In the genomic region with DNA sequence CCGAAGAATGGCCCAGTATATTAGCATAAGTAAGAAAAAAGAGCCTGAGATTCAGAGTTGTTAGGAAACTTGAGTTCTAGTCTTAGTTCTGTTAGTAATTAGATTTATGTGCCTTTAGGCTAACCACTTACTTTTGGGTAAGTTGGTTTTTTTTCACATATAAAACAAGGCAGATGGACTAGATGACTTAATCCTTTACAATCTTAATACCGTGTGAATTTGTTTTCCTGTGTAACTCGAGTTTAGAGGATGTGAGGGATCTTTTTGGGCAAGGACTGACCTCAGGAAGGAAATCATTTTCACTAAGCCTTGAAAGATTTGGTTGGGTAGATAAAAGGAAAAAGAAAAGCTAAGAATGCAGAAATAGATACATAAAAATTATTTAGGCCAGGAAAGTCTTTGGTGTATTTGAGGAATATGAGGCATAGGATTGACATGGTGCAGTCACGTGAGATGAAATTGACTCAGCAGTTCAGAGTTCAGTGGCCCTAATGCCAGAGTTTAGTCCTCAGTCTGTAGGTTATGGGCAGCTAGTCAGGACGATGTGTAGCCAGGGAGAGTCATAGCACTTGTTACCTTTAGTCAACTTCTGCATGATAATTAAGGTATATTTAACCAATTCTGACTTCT, we compare ENCODE assay signal across 12 cellular contexts. TPM values are rescaled to one million over a fixed set of nuclear protein-coding genes. Genes with fewer than 3 reads are reported as not detected.
A peak's percentile ranks its signal among the peaks of the same experiment; 100 is the strongest.
DNase-seq lines count a peak whose midpoint lies in the region; ATAC-seq, FAIRE-seq and TF ChIP-seq lines count a peak whose summit lies in the region.
"Had no signal": no experiment of that assay in that cellular context is flagged by ENCODE, and none has a peak within 500 bp of the region (broad histone marks: within the 10 kb centered on the region; RNA-seq: fewer than 3 reads in every experiment).

No MANE protein-coding gene starts in this region.

- H3K9ac ChIP-seq in HUES48 (ENCODE audit: low read depth, low read length) = no peak overlapping the region
- no peak overlapping the region for H3K9ac ChIP-seq in astrocyte (ENCODE audit: low read length)
- H3K9ac ChIP-seq in liver (ENCODE audit: low read depth in 1 of 2, low read length in 2 of 2) = no peak overlapping the region

- no peak for FAIRE-seq in astrocyte (lab: Jason Lieb, UNC)

- peaks cover 87% of the 10 kb centered on the region for H3K79me2 ChIP-seq in astrocyte (ENCODE audit: insufficient read depth, low read length)

- peak overlapping the region; percentile 24 for H3K27ac ChIP-seq in HUES48 (ENCODE audit: low read depth, low read length)
- peak overlapping the region; percentile 1 for H3K27ac ChIP-seq in astrocyte (ENCODE audit: low read depth, low read length)
- H3K27ac ChIP-seq in liver (ENCODE audit: low read depth in 1 of 2, low read length in 2 of 2) = peak overlapping the region; percentile 58 to 59

- H3K27me3 Mint-ChIP-seq in astrocyte (ENCODE audit: low read depth, unreplicated experiment) = no peaks in the 10 kb centered on the region

- H3K4me2 ChIP-seq in astrocyte (ENCODE audit: low read length) = peak overlapping the region; percentile 8

- H3K36me3 ChIP-seq in HUES48 (ENCODE audit: control insufficient read depth, insufficient read depth, low read length) (peaks cover 7% of the 10 kb centered on the region), astrocyte (ENCODE audit: insufficient read depth, low read length) (no peaks in the 10 kb centered on the region), liver (ENCODE audit: control insufficient read depth in 4 of 4, insufficient read depth in 3 of 4, low read depth in 1 of 4, low read length in 3 of 4) (no peaks in the 10 kb centered on the region)

- no peak for ATAC-seq in HG02642 (IDR thresholded peaks at IDR 0.05; ENCODE audit: poor library complexity, unreplicated experiment)

- H3K4me3 ChIP-seq in AG10803 (ENCODE audit: low read length) (no peak overlapping the region), HUES48 (ENCODE audit: low read depth, low read length) (no peak overlapping the region), astrocyte (ENCODE audit: insufficient read depth, low read depth, low read length) (no peak overlapping the region), liver (ENCODE audit: low read depth in 1 of 3, low read length in 3 of 3) (no peak overlapping the region)
- H3K4me3 ChIP-seq: heart left ventricle had no signal

- H3K27me3 ChIP-seq in HUES48 (ENCODE audit: control insufficient read depth, insufficient read depth, low read length) (no peaks in the 10 kb centered on the region), astrocyte (ENCODE audit: insufficient read depth, low read length) (no peaks in the 10 kb centered on the region), liver (ENCODE audit: control insufficient read depth in 4 of 4, insufficient read depth in 4 of 4, low read length in 3 of 4) (no peaks in the 10 kb centered on the region)
- H3K27me3 ChIP-seq: heart left ventricle had no signal

- peak overlapping the region; percentile 64 for H3K27ac Mint-ChIP-seq in astrocyte (ENCODE audit: unreplicated experiment)

- H3K9me3 ChIP-seq in HUES48 (ENCODE audit: control insufficient read depth, insufficient read depth, low read length) = peaks cover 4% of the 10 kb centered on the region; the same call in 1 of the 2 replicates
- H3K9me3 ChIP-seq in astrocyte (ENCODE audit: insufficient read depth, low read depth, low read length) = no peaks in the 10 kb centered on the region
- no peaks in the 10 kb centered on the region for H3K9me3 ChIP-seq in liver (ENCODE audit: control insufficient read depth in 4 of 4, low read length in 3 of 4)
- H3K9me3 ChIP-seq: heart left ventricle had no signal

- H3K4me1 ChIP-seq in HUES48 (ENCODE audit: control insufficient read depth, insufficient read depth, low read length) (peaks cover 18% of the 10 kb centered on the region), astrocyte (ENCODE audit: insufficient read depth, low read length) (peaks cover 9% of the 10 kb centered on the region), liver (ENCODE audit: control insufficient read depth in 4 of 4, insufficient read depth in 4 of 4, low read length in 3 of 4) (peaks cover 4 to 23% (median 13%) of the 10 kb centered on the region in 4 donors)

- TF ChIP-seq CTCF in AG10803 (conservative IDR thresholded peaks at IDR 0.05; ENCODE audit: low read length) (no peak), astrocyte (IDR thresholded peaks at IDR 0.05; ENCODE audit: insufficient read depth, low read depth, low read length) (no peak), liver (IDR thresholded peaks at IDR 0.05; ENCODE audit: low read depth, low read length, missing input control) (no peak)

- DNase-seq in AG10803 (ENCODE audit: low read depth) = peak; percentile 58
- DNase-seq in astrocyte (ENCODE audit: low read depth) = no peak
- DNase-seq in NCI-H748 treated with DMSO at 0.1 percent for 48 hours (lab: John Stamatoyannopoulos, UW) = no peak
- DNase-seq in NCI-H748 (lab: John Stamatoyannopoulos, UW; ENCODE audit: unreplicated experiment) = no peak
- no peak for DNase-seq in cerebellar nuclear complex (lab: John Stamatoyannopoulos, UW)
- DNase-seq: activated naive CD4-positive, alpha-beta T cell treated with anti-CD3 and anti-CD28 coated beads, Interleukin-2, amount 50 U/mL, for 16 hours; COR-L47; heart left ventricle; stimulated activated CD8-positive, alpha-beta memory T cell treated with anti-CD3 and anti-CD28 coated beads, Interleukin-4, amount 100 ng/mL, for 48 hours had no signal

- no peaks in the 10 kb centered on the region for H3K9me3 Mint-ChIP-seq in astrocyte (ENCODE audit: unreplicated experiment)

- peak overlapping the region; percentile 71 for H3K4me3 Mint-ChIP-seq in astrocyte (ENCODE audit: unreplicated experiment)

- H3K4me1 Mint-ChIP-seq in astrocyte (ENCODE audit: low read depth, unreplicated experiment) = peaks cover 37% of the 10 kb centered on the region

- no peak overlapping the region for H2AFZ ChIP-seq in astrocyte (ENCODE audit: low read depth, low read length)

- 44% methylated on average over 5 of the region's 5 CpGs for WGBS in liver

- H3K36me3 Mint-ChIP-seq in astrocyte (ENCODE audit: low read depth, unreplicated experiment) = peaks cover 6% of the 10 kb centered on the region

- no peak for TF ChIP-seq RAD21 in liver (IDR thresholded peaks at IDR 0.05)

- H4K20me1 ChIP-seq in astrocyte (ENCODE audit: insufficient read depth, low read length) = peaks cover 73% of the 10 kb centered on the region

TF ChIP-seq in liver, 16 proteins besides CTCF, POLR2A, EP300 and RAD21 (continues in another document):
- TF ChIP-seq YY1 (IDR thresholded peaks at IDR 0.05) = peak; percentile 33
- TF ChIP-seq RXRA (IDR thresholded peaks at IDR 0.05) = peak; percentile 88 to 95
- TF ChIP-seq GABPA (IDR thresholded peaks at IDR 0.05 in 1 of 2, conservative IDR thresholded peaks at IDR 0.05 in 1 of 2) = no peak
- peak; percentile 28 for TF ChIP-seq ZBTB33 (IDR thresholded peaks at IDR 0.05)
- TF ChIP-seq, protein P1, sequence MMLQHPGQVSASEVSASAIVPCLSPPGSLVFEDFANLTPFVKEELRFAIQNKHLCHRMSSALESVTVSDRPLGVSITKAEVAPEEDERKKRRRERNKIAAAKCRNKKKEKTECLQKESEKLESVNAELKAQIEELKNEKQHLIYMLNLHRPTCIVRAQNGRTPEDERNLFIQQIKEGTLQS (IDR thresholded peaks at IDR 0.05) = peak; percentile 75
- TF ChIP-seq, protein P2, sequence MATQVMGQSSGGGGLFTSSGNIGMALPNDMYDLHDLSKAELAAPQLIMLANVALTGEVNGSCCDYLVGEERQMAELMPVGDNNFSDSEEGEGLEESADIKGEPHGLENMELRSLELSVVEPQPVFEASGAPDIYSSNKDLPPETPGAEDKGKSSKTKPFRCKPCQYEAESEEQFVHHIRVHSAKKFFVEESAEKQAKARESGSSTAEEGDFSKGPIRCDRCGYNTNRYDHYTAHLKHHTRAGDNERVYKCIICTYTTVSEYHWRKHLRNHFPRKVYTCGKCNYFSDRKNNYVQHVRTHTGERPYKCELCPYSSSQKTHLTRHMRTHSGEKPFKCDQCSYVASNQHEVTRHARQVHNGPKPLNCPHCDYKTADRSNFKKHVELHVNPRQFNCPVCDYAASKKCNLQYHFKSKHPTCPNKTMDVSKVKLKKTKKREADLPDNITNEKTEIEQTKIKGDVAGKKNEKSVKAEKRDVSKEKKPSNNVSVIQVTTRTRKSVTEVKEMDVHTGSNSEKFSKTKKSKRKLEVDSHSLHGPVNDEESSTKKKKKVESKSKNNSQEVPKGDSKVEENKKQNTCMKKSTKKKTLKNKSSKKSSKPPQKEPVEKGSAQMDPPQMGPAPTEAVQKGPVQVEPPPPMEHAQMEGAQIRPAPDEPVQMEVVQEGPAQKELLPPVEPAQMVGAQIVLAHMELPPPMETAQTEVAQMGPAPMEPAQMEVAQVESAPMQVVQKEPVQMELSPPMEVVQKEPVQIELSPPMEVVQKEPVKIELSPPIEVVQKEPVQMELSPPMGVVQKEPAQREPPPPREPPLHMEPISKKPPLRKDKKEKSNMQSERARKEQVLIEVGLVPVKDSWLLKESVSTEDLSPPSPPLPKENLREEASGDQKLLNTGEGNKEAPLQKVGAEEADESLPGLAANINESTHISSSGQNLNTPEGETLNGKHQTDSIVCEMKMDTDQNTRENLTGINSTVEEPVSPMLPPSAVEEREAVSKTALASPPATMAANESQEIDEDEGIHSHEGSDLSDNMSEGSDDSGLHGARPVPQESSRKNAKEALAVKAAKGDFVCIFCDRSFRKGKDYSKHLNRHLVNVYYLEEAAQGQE (IDR thresholded peaks at IDR 0.05) = peak; percentile 17
- TF ChIP-seq FOXA2 (IDR thresholded peaks at IDR 0.05) = peak; percentile 32
- TF ChIP-seq NR2F2 (IDR thresholded peaks at IDR 0.05) = no peak
- TF ChIP-seq FOXA1 (IDR thresholded peaks at IDR 0.05) = peak; percentile 27
- peak; percentile 78 to 95 for TF ChIP-seq HNF4A (conservative IDR thresholded peaks at IDR 0.05)
- no peak for TF ChIP-seq TAF1 (conservative IDR thresholded peaks at IDR 0.05)
- TF ChIP-seq SP1 (IDR thresholded peaks at IDR 0.05) = no peak
- TF ChIP-seq HNF4G (IDR thresholded peaks at IDR 0.05) = peak; percentile 25

RNA-seq across cellular contexts. Expression of gene PAK2, which starts 34.6 kb away (rescaled TPM):
- total RNA-seq in astrocyte = 112 and 124 TPM in 2 replicates
- 10 to 100 TPM; 30.4 to 44.3 TPM for total RNA-seq in liver
- 10 to 100 TPM; 16.0 to 19.4 TPM for polyA plus RNA-seq in liver

Comparison
In these comparisons a context has a peak if more than half of its experiments do, and no peak if none do; other contexts are left out.
1. H3K27ac ChIP-seq: peak in every context shown above with its lines; median percentile 58 in liver; 24 in HUES48; 1 in astrocyte.